Comparison of ENCODE assay signal across 20 cellular contexts in the genomic region with DNA sequence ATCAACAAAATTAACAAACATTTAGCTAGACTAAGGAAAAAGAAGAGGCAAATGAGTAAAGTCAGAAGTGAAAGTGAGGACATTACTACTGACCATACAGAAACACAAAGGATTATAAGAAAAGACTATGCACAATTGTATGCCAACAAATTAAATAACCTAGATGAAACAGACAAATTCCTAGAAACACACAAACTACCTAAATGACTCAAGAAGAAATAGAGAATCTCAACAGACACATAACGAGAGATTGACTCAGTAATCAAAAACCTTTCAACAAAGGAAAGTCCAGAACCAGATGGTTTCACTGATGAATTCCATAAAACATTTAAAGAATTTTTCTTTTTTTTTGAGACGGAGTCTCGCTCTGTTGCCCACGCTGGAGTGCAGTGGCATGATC. TPM values are rescaled to one million over a fixed set of nuclear protein-coding genes. Genes with fewer than 3 reads are reported as not detected.
"Had no signal": no experiment of that assay in that cellular context is flagged by ENCODE, and none has a peak within 500 bp of the region (broad histone marks: within the 10 kb centered on the region; RNA-seq: fewer than 3 reads in every experiment).

No MANE protein-coding gene starts in this region.

- H3K4me3 ChIP-seq: adrenal gland, esophagus muscularis mucosa, gastroesophageal sphincter, ovary, psoas muscle, transverse colon, uterus had no signal

- H3K27me3 Mint-ChIP-seq: activated naive CD8-positive, alpha-beta T cell; effector memory CD8-positive, alpha-beta T cell had no signal

- ATAC-seq: effector memory CD8-positive, alpha-beta T cell; gastroesophageal sphincter; left cardiac atrium; psoas muscle; right cardiac atrium had no signal

- H3K4me3 Mint-ChIP-seq: activated naive CD8-positive, alpha-beta T cell; activated T-helper 1 cell treated with anti-CD3 and anti-CD28 coated beads, Interleukin-12 subunit alpha, Interleukin-12 subunit beta, Interleukin-2, Interleukin-4 antibody, amounts not matched to agents 30 ng/mL and 10 ng/mL and 1 ng/mL, durations not matched to agents 14 hours and 24 hours and 36 hours; effector memory CD8-positive, alpha-beta T cell; natural killer cell treated with Interleukin-12 subunit alpha and Interleukin-12 subunit beta and Interleukin-15 and Interleukin-18, amount 100 ng/mL, for 72 hours had no signal

- H3K27ac ChIP-seq: adrenal gland, esophagus muscularis mucosa, gastroesophageal sphincter, ovary, psoas muscle, transverse colon, uterus, WERI-Rb-1 had no signal

- H3K9me3 ChIP-seq: adrenal gland, esophagus muscularis mucosa, ovary, psoas muscle, uterus had no signal

- DNase-seq: activated CD4-positive, alpha-beta T cell treated with anti-CD3 and anti-CD28 coated beads, Interleukin-2, amount 50 U/mL, for 48 hours; activated gamma-delta T cell treated with Interleukin-2 at 50 U/mL for 16 hours; adrenal gland; central memory CD4-positive, alpha-beta T cell; effector memory CD8-positive, alpha-beta T cell; head of caudate nucleus; islet precursor cell; left cardiac atrium; ovary; psoas muscle; right cardiac atrium; stimulated activated CD4-positive, alpha-beta T cell treated with anti-CD3 and anti-CD28 coated beads, Interleukin-4, amount 100 ng/mL, for 24 hours; transverse colon; uterus; WERI-Rb-1 had no signal

- H3K4me1 ChIP-seq: adrenal gland, esophagus muscularis mucosa, gastroesophageal sphincter, transverse colon, uterus had no signal

- H3K27ac Mint-ChIP-seq: activated naive CD8-positive, alpha-beta T cell; activated T-helper 1 cell treated with anti-CD3 and anti-CD28 coated beads, Interleukin-12 subunit alpha, Interleukin-12 subunit beta, Interleukin-2, Interleukin-4 antibody, amounts not matched to agents 30 ng/mL and 10 ng/mL and 1 ng/mL, durations not matched to agents 14 hours and 24 hours and 36 hours; effector memory CD8-positive, alpha-beta T cell; natural killer cell treated with Interleukin-12 subunit alpha and Interleukin-12 subunit beta and Interleukin-15 and Interleukin-18, amount 100 ng/mL, for 72 hours had no signal

- H3K27me3 ChIP-seq: adrenal gland, esophagus muscularis mucosa, gastroesophageal sphincter, ovary, transverse colon, uterus had no signal

- H3K36me3 ChIP-seq: adrenal gland, esophagus muscularis mucosa, gastroesophageal sphincter, ovary, transverse colon, uterus, WERI-Rb-1 had no signal

RNA-seq across cellular contexts. Expression of a gene that starts 35.7 kb away (rescaled TPM):
- total RNA-seq: transverse colon had no signal
